ENCODE assay signal across 17 cellular contexts in genomic region chr12:52524898-52525591, GRCh38. TPM values are rescaled to one million over a fixed set of nuclear protein-coding genes. Genes with fewer than 3 reads are reported as not detected.
DNase-seq lines count a peak whose midpoint lies in the region; ATAC-seq and TF ChIP-seq lines count a peak whose summit lies in the region.
"Had no signal": no experiment of that assay in that cellular context is flagged by ENCODE, and none has a peak within 500 bp of the region (broad histone marks: within the 10 kb centered on the region; RNA-seq: fewer than 3 reads in every experiment).

No MANE protein-coding gene starts in this region.

- intact Hi-C loops in MCF 10A (cut with micrococcal nuclease): loop anchor here (5.0 kb wide), 2 partner anchors 83 to 368 kb away; no protein-coding TSS in a partner anchor
- intact Hi-C loops in lower leg skin (cut with DNase I; ENCODE audit: low total_unique reads): no loop called here
- intact Hi-C loops in A673 (cut with micrococcal nuclease; ENCODE audit: unreplicated experiment): no loop called here

- H3K27me3 ChIP-seq in A673 (replicated peaks; ENCODE audit: insufficient read depth, low read depth, low read length, poor library complexity): no peaks in the 10 kb centered on the region

- BruUV-seq in MCF 10A (replicated peaks; lab: Mats Ljungman, UMichigan) (no TSS peak), A673 (replicated peaks; lab: Mats Ljungman, UMichigan) (no TSS peak)

- H3K9me3 ChIP-seq in A673 (ENCODE audit: low read depth, low read length, poor library complexity, severe bottlenecking): no peaks in the 10 kb centered on the region

- H3K27ac Mint-ChIP-seq in MCF 10A (ENCODE audit: low read depth, unreplicated experiment): peak overlapping the region; percentile 78
- H3K27ac Mint-ChIP-seq: activated B cell treated with CpG ODN at 0.5 μM for 24 hours; activated naive CD8-positive, alpha-beta T cell; nephron had no signal

- H3K4me1 ChIP-seq in A673 (ENCODE audit: insufficient read depth, low read length, poor library complexity, severe bottlenecking): peaks cover 14% of the 10 kb centered on the region

- DNase-seq in HPDE6-E6E7 (ENCODE audit: extremely low spot score) (peak; percentile 59), MCF 10A (ENCODE audit: unreplicated experiment) (peak; percentile 67), lower leg skin (ENCODE audit: low spot score in 2 of 2) (peak; percentile 14 to 59), A673 (ENCODE audit: low spot score) (no peak), NCI-H1417 treated with DMSO at 0.1 percent for 48 hours (lab: John Stamatoyannopoulos, UW) (no peak), KBM-7 (no peak)
- DNase-seq in effector CD8-positive, alpha-beta T cell (lab: John Stamatoyannopoulos, UW): no peak
- DNase-seq: activated T-cell treated with anti-CD3 and anti-CD28 coated beads for 4 hours, MV-4-11, SHP77, T-helper 2 cell had no signal

- 54 to 57% methylated on average over 5 of the region's 5 CpGs for WGBS in lower leg skin, 2 donors

- TF ChIP-seq POLR2A in lower leg skin (IDR thresholded peaks at IDR 0.05): no peak

- TF ChIP-seq CTCF in MCF 10A (IDR thresholded peaks at IDR 0.05; ENCODE audit: unreplicated experiment): no peak
- TF ChIP-seq CTCF in lower leg skin (IDR thresholded peaks at IDR 0.05): no peak
- TF ChIP-seq CTCF in A673 (conservative IDR thresholded peaks at IDR 0.05; ENCODE audit: low read depth, low read length): no peak

- CTCF ChIA-PET in MCF 10A (lab: Yijun Ruan, JAX) (interaction anchor here (0.6 to 1.6 kb wide), 10 partner anchors 14 to 371 kb away, joined by 3 to 7 read pairs (median 4); partner anchors contain the start of gene KRT1), A673 (lab: Charles Lee) (no interaction called here)

- H3K4me3 ChIP-seq in lower leg skin (ENCODE audit: low read depth, poor library complexity, severe bottlenecking) (no peak overlapping the region), A673 (ENCODE audit: low read depth, low read length, poor library complexity, severe bottlenecking) (no peak overlapping the region)

- POLR2A ChIA-PET in MCF 10A (lab: Yijun Ruan, JAX) (interaction anchor here (0.7 to 27.6 kb wide), 12 partner anchors 9 to 376 kb away, joined by 3 to 1235 read pairs (median 8); partner anchors contain the start of gene KRT6A), A673 (lab: Charles Lee; ENCODE audit: low non-redundant PET) (no interaction called here)

- peak; percentile 67 for ATAC-seq in GM18511 (IDR thresholded peaks at IDR 0.05; ENCODE audit: unreplicated experiment)

- peak overlapping the region; percentile 80 for H3K4me3 Mint-ChIP-seq in MCF 10A (ENCODE audit: unreplicated experiment)
- H3K4me3 Mint-ChIP-seq: activated B cell treated with CpG ODN at 0.5 μM for 24 hours; activated naive CD8-positive, alpha-beta T cell; nephron had no signal

- H3K27me3 Mint-ChIP-seq in MCF 10A (ENCODE audit: insufficient read depth, unreplicated experiment): no peaks in the 10 kb centered on the region
- H3K27me3 Mint-ChIP-seq: activated naive CD8-positive, alpha-beta T cell had no signal

- H3K9me3 Mint-ChIP-seq in MCF 10A (ENCODE audit: unreplicated experiment): no peaks in the 10 kb centered on the region
- H3K9me3 Mint-ChIP-seq: activated B cell treated with CpG ODN at 0.5 μM for 24 hours, nephron had no signal

- H3K4me1 Mint-ChIP-seq in MCF 10A (ENCODE audit: insufficient read depth, unreplicated experiment): peaks cover 44% of the 10 kb centered on the region
- H3K4me1 Mint-ChIP-seq: activated B cell treated with CpG ODN at 0.5 μM for 24 hours, nephron had no signal

- no peak overlapping the region for H3K27ac ChIP-seq in A673 (ENCODE audit: low read depth, low read length, poor library complexity, severe bottlenecking)

- peaks cover 5% of the 10 kb centered on the region for H3K36me3 Mint-ChIP-seq in MCF 10A (ENCODE audit: insufficient read depth, unreplicated experiment)
- H3K36me3 Mint-ChIP-seq: activated naive CD8-positive, alpha-beta T cell had no signal

- in situ Hi-C loops in KBM-7 (cut with MboI; ENCODE audit: low pct_unique_long_range_greater_than_20kb, low sequenced_read_pairs): no loop called here

- no peaks in the 10 kb centered on the region for H3K36me3 ChIP-seq in A673 (ENCODE audit: insufficient read depth, low read length, poor library complexity, severe bottlenecking)

RNA-seq across cellular contexts. Expression of gene KRT5, which starts 4.9 kb away (rescaled TPM):
- total RNA-seq in MCF 10A (2022) (1,273 and 3,552 TPM in 2 replicates), lower leg skin (1,000 to 10,000 TPM; 2,541 to 6,567 (median 4,278) TPM), A673 (2021) (0.48 and 0.67 TPM in 2 replicates)
- total RNA-seq: activated B cell treated with CpG ODN at 0.5 μM for 24 hours, lung microvascular endothelial cell had no signal

RNA-seq across cellular contexts. Expression of gene KRT71, which starts 27.9 kb away (rescaled TPM):
- total RNA-seq in MCF 10A (2022) (not detected in 2 replicates), lower leg skin (10 to 100 TPM in 1 of 4 donors, 1 to 10 TPM in 1, under 1 TPM in 1, not detected in 1; 0.32 to 61.7 (median 1.6) TPM), A673 (2021) (not detected in 2 replicates)
- total RNA-seq: activated B cell treated with CpG ODN at 0.5 μM for 24 hours, lung microvascular endothelial cell, renal cortical epithelial cell had no signal

RNA-seq across cellular contexts. Expression of gene KRT6A, which starts 32.0 kb away (rescaled TPM):
- total RNA-seq in MCF 10A (2022): 1,403 and 1,688 TPM in 2 replicates
- 100 to 1,000 TPM in 2 of 4 donors, 10 to 100 TPM in 2; 75.3 to 617 (median 182) TPM for total RNA-seq in lower leg skin
- 0.24 TPM in 1 of 2 replicates, not detected in the other for total RNA-seq in A673 (2021)
- total RNA-seq: activated B cell treated with CpG ODN at 0.5 μM for 24 hours, lung microvascular endothelial cell had no signal

RNA-seq across cellular contexts. Expression of gene KRT74, which starts 48.6 kb away (rescaled TPM):
- total RNA-seq in MCF 10A (2022) (not detected in 2 replicates), lower leg skin (10 to 100 TPM in 1 of 4 donors, 1 to 10 TPM in 1, under 1 TPM in 2; 0.30 to 14.6 (median 0.82) TPM), A673 (2021) (not detected in 2 replicates)
- total RNA-seq: activated B cell treated with CpG ODN at 0.5 μM for 24 hours, lung microvascular endothelial cell, renal cortical epithelial cell had no signal

RNA-seq across cellular contexts. Expression of gene KRT6C, which starts 51.4 kb away (rescaled TPM):
- total RNA-seq in MCF 10A (2022) (0.19 and 0.44 TPM in 2 replicates), lower leg skin (10 to 100 TPM in 1 of 4 donors, 1 to 10 TPM in 1, under 1 TPM in 1, not detected in 1; 0.13 to 11.0 (median 1.0) TPM), A673 (2021) (not detected in 2 replicates)
- total RNA-seq: activated B cell treated with CpG ODN at 0.5 μM for 24 hours, lung microvascular endothelial cell, renal cortical epithelial cell had no signal

Comparison
In these comparisons a context has a peak if more than half of its experiments do, and no peak if none do; other contexts are left out.
1. DNase-seq: peak in HPDE6-E6E7 (single experiment), MCF 10A (single experiment) and lower leg skin (2 of 2); none in A673 (single experiment), NCI-H1417 treated with DMSO at 0.1 percent for 48 hours (single experiment), effector CD8-positive, alpha-beta T cell (single experiment) and KBM-7 (single experiment).
2. RNA of gene KRT5, which starts 4.9 kb away (total RNA-seq): 2,541 to 6,567 TPM in lower leg skin and 1,273 to 3,552 TPM in MCF 10A; 0.48 to 0.67 TPM in A673; every median in the first group is over 100 times any median in the second.
3. RNA of gene KRT6A, which starts 32.0 kb away (total RNA-seq): 1,403 to 1,688 TPM in MCF 10A and 75.3 to 617 TPM in lower leg skin; 0.24 TPM in A673; every median in the first group is over 10 times any median in the second.